Comparison of ENCODE assay signal across 21 cellular contexts in genomic region chr9:37229882-37230482, GRCh38.
A peak's percentile ranks its signal among the peaks of the same experiment; 100 is the strongest.
DNase-seq lines count a peak whose midpoint lies in the region; ATAC-seq, FAIRE-seq and TF ChIP-seq lines count a peak whose summit lies in the region.
"Had no signal": no experiment of that assay in that cellular context is flagged by ENCODE, and none has a peak within 500 bp of the region (broad histone marks: within the 10 kb centered on the region; RNA-seq: fewer than 3 reads in every experiment).

No MANE protein-coding gene starts in this region.

- H3K4me3 Mint-ChIP-seq in astrocyte (ENCODE audit: unreplicated experiment) = no peak overlapping the region
- H3K4me3 Mint-ChIP-seq in activated CD4-positive, alpha-beta memory T cell treated with anti-CD3 and anti-CD28 coated beads, Interleukin-2, amount 10 ng/mL, durations not matched to agents 7 days and 5 days = no peak overlapping the region
- no peak overlapping the region for H3K4me3 Mint-ChIP-seq in mesothelial cell of epicardium
- H3K4me3 Mint-ChIP-seq: T-helper 2 cell treated with Interferon-gamma antibody and Interleukin-4, amounts not matched to agents 5 μg/mL and 100 μg/mL, for 36 hours had no signal

- no peaks in the 10 kb centered on the region for H3K36me3 ChIP-seq in astrocyte (ENCODE audit: insufficient read depth, low read length)
- H3K36me3 ChIP-seq: right lobe of liver, SJCRH30 had no signal

- no peak for ATAC-seq in HG03565 (IDR thresholded peaks at IDR 0.05; ENCODE audit: unreplicated experiment)
- ATAC-seq: activated CD4-positive, CD25-positive, alpha-beta regulatory T cell treated with anti-CD3 and anti-CD28 coated beads, Interleukin-2, amount 50 U/mL, for 24 hours; left cardiac atrium had no signal

- no peaks in the 10 kb centered on the region for H3K9me3 ChIP-seq in astrocyte (ENCODE audit: insufficient read depth, low read depth, low read length)
- H3K9me3 ChIP-seq: right lobe of liver, SJCRH30, vagina had no signal

- CTCF ChIA-PET in activated CD4-positive, alpha-beta memory T cell treated with anti-CD3 and anti-CD28 coated beads, Interleukin-2, amount 10 ng/mL, durations not matched to agents 7 days and 5 days (lab: Charles Lee) = no interaction called here

- peak; percentile 4 for DNase-seq in DMS53 treated with DMSO at 0.1 percent for 48 hours (lab: John Stamatoyannopoulos, UW; ENCODE audit: unreplicated experiment)
- peak; percentile 29 for DNase-seq in HuH-7.5 (ENCODE audit: low spot score)
- peak; percentile 31 for DNase-seq in astrocyte (ENCODE audit: low read depth)
- DNase-seq in kidney tubule cell (ENCODE audit: low spot score) = peak; percentile 22
- DNase-seq in activated CD4-positive, alpha-beta memory T cell treated with anti-CD3 and anti-CD28 coated beads, Interleukin-2, amount 10 ng/mL, durations not matched to agents 7 days and 5 days = no peak
- DNase-seq in mesothelial cell of epicardium (ENCODE audit: low spot score in 2 of 2, unreplicated experiment in 2 of 2) = no peak
- no peak for DNase-seq in activated CD4-positive, CD25-positive, alpha-beta regulatory T cell treated with anti-CD3 and anti-CD28 coated beads, Interleukin-2, amount 50 U/mL, for 72 hours
- DNase-seq: activated gamma-delta T cell treated with Interleukin-2 at 50 U/mL for 16 hours, aorta, cortex of kidney, left cardiac atrium, NCI-H1417 treated with DMSO at 0.1 percent for 48 hours, nucleus accumbens, right lobe of liver, SJCRH30 had no signal

- H3K27ac Mint-ChIP-seq in astrocyte (ENCODE audit: unreplicated experiment) (no peak overlapping the region), mesothelial cell of epicardium (no peak overlapping the region)
- no peak overlapping the region for H3K27ac Mint-ChIP-seq in activated CD4-positive, alpha-beta memory T cell treated with anti-CD3 and anti-CD28 coated beads, Interleukin-2, amount 10 ng/mL, durations not matched to agents 7 days and 5 days
- H3K27ac Mint-ChIP-seq: T-helper 2 cell treated with Interferon-gamma antibody and Interleukin-4, amounts not matched to agents 5 μg/mL and 100 μg/mL, for 36 hours had no signal

- POLR2A ChIA-PET in activated CD4-positive, alpha-beta memory T cell treated with anti-CD3 and anti-CD28 coated beads, Interleukin-2, amount 10 ng/mL, durations not matched to agents 7 days and 5 days (lab: Charles Lee) = interaction anchor here (1.0 kb wide), 1 partner anchor 12 kb away, joined by 3 read pairs; no protein-coding TSS in a partner anchor

- no peaks in the 10 kb centered on the region for H3K27me3 ChIP-seq in astrocyte (ENCODE audit: insufficient read depth, low read length)
- H3K27me3 ChIP-seq: hepatocyte, right lobe of liver, SJCRH30, vagina had no signal

- no peak overlapping the region for H2AFZ ChIP-seq in astrocyte (ENCODE audit: low read depth, low read length)
- H2AFZ ChIP-seq: hepatocyte had no signal

- no peaks in the 10 kb centered on the region for H3K9me3 Mint-ChIP-seq in astrocyte (ENCODE audit: unreplicated experiment)
- H3K9me3 Mint-ChIP-seq in activated CD4-positive, alpha-beta memory T cell treated with anti-CD3 and anti-CD28 coated beads, Interleukin-2, amount 10 ng/mL, durations not matched to agents 7 days and 5 days = no peaks in the 10 kb centered on the region
- no peaks in the 10 kb centered on the region for H3K9me3 Mint-ChIP-seq in mesothelial cell of epicardium
- H3K9me3 Mint-ChIP-seq: T-helper 2 cell treated with Interferon-gamma antibody and Interleukin-4, amounts not matched to agents 5 μg/mL and 100 μg/mL, for 36 hours had no signal

- H3K4me1 Mint-ChIP-seq in astrocyte (ENCODE audit: low read depth, unreplicated experiment) (no peaks in the 10 kb centered on the region), mesothelial cell of epicardium (peaks cover 8% of the 10 kb centered on the region)
- H3K4me1 Mint-ChIP-seq in activated CD4-positive, alpha-beta memory T cell treated with anti-CD3 and anti-CD28 coated beads, Interleukin-2, amount 10 ng/mL, durations not matched to agents 7 days and 5 days = peaks cover 4% of the 10 kb centered on the region

- no peaks in the 10 kb centered on the region for H3K27me3 Mint-ChIP-seq in astrocyte (ENCODE audit: low read depth, unreplicated experiment)
- H3K27me3 Mint-ChIP-seq in activated CD4-positive, alpha-beta memory T cell treated with anti-CD3 and anti-CD28 coated beads, Interleukin-2, amount 10 ng/mL, durations not matched to agents 7 days and 5 days = no peaks in the 10 kb centered on the region
- no peaks in the 10 kb centered on the region for H3K27me3 Mint-ChIP-seq in mesothelial cell of epicardium (ENCODE audit: low read depth)

- H3K4me2 ChIP-seq in astrocyte (ENCODE audit: low read length) = no peak overlapping the region
- H3K4me2 ChIP-seq: hepatocyte, KMS-11 had no signal

- peaks cover 14% of the 10 kb centered on the region for H4K20me1 ChIP-seq in astrocyte (ENCODE audit: insufficient read depth, low read length)

- no peak overlapping the region for H3K4me3 ChIP-seq in astrocyte (ENCODE audit: insufficient read depth, low read depth, low read length)
- H3K4me3 ChIP-seq: hepatocyte, right lobe of liver, SJCRH30, vagina had no signal

- no peak overlapping the region for H3K9ac ChIP-seq in astrocyte (ENCODE audit: low read length)
- H3K9ac ChIP-seq: KMS-11 had no signal

- H3K4me1 ChIP-seq in astrocyte (ENCODE audit: insufficient read depth, low read length) = no peaks in the 10 kb centered on the region
- H3K4me1 ChIP-seq: right lobe of liver, SJCRH30, vagina had no signal

- no peak for TF ChIP-seq CTCF in astrocyte (IDR thresholded peaks at IDR 0.05; ENCODE audit: insufficient read depth, low read depth, low read length)
- TF ChIP-seq CTCF in mesothelial cell of epicardium (IDR thresholded peaks at IDR 0.05; ENCODE audit: unreplicated experiment) = no peak

- no peak overlapping the region for H3K27ac ChIP-seq in astrocyte (ENCODE audit: low read depth, low read length)
- H3K27ac ChIP-seq: hepatocyte, KMS-11, right lobe of liver, SJCRH30, vagina had no signal

- H3K79me2 ChIP-seq in astrocyte (ENCODE audit: insufficient read depth, low read length) = peaks cover 5% of the 10 kb centered on the region
- H3K79me2 ChIP-seq: hepatocyte had no signal

- H3K36me3 Mint-ChIP-seq in astrocyte (ENCODE audit: low read depth, unreplicated experiment) = peaks cover 3% of the 10 kb centered on the region
- H3K36me3 Mint-ChIP-seq in activated CD4-positive, alpha-beta memory T cell treated with anti-CD3 and anti-CD28 coated beads, Interleukin-2, amount 10 ng/mL, durations not matched to agents 7 days and 5 days (ENCODE audit: low read depth) = peaks cover 3% of the 10 kb centered on the region
- H3K36me3 Mint-ChIP-seq in mesothelial cell of epicardium = peaks cover 6% of the 10 kb centered on the region

- no peak for FAIRE-seq in astrocyte (lab: Jason Lieb, UNC)

Comparison
In these comparisons a context has a peak if more than half of its experiments do, and no peak if none do; other contexts are left out.
1. DNase-seq: peak in DMS53 treated with DMSO at 0.1 percent for 48 hours (single experiment), HuH-7.5 (single experiment), astrocyte (single experiment) and kidney tubule cell (single experiment); none in activated CD4-positive, alpha-beta memory T cell treated with anti-CD3 and anti-CD28 coated beads, Interleukin-2, amount 10 ng/mL, durations not matched to agents 7 days and 5 days (single experiment), mesothelial cell of epicardium (0 of 2) and activated CD4-positive, CD25-positive, alpha-beta regulatory T cell treated with anti-CD3 and anti-CD28 coated beads, Interleukin-2, amount 50 U/mL, for 72 hours (single experiment).